ENCODE assay signal across 8 cellular contexts in genomic region chr3:194136519-194137313, GRCh38. TPM values are rescaled to one million over a fixed set of nuclear protein-coding genes. Genes with fewer than 3 reads are reported as not detected.
DNase-seq lines count a peak whose midpoint lies in the region; ATAC-seq and TF ChIP-seq lines count a peak whose summit lies in the region.

No MANE protein-coding gene starts in this region.

- POLR2A ChIA-PET in BJ (lab: Charles Lee) (no interaction called here), HEK293T (lab: Yijun Ruan, JAX) (interaction anchor here (0.7 to 5.1 kb wide), 25 partner anchors 12 to 356 kb away, joined by 3 to 43 read pairs (median 4); no protein-coding TSS in a partner anchor)

- TF ChIP-seq CTCF in BJ (IDR thresholded peaks at IDR 0.05; ENCODE audit: insufficient read depth, low read depth, low read length) (no peak), lower lobe of right lung (IDR thresholded peaks at IDR 0.05) (no peak), stomach (IDR thresholded peaks at IDR 0.05) (no peak)

- no peak for TF ChIP-seq POLR2A in stomach (IDR thresholded peaks at IDR 0.05)

- intact Hi-C loops in lower lobe of right lung (cut with DNase I), result loop anchor here (10.0 kb wide), 1 partner anchor 352 kb away; no protein-coding TSS in a partner anchor
- intact Hi-C loops in stomach (cut with DNase I; ENCODE audit: low total_unique reads), result loop anchor here (5.0 kb wide), 1 partner anchor 349 kb away; no protein-coding TSS in a partner anchor

- ATAC-seq in lower lobe of right lung (no peak), GM21619 (IDR thresholded peaks at IDR 0.05; ENCODE audit: unreplicated experiment) (no peak)

- H3K27me3 ChIP-seq in BJ (ENCODE audit: control insufficient read depth, insufficient read depth, low read length) (no peaks in the 10 kb centered on the region), lower lobe of right lung (ENCODE audit: low read depth) (peaks cover 4% of the 10 kb centered on the region), stomach (peaks cover 0 to 29% (median 0%) of the 10 kb centered on the region in 3 donors)

- H3K4me3 ChIP-seq in BJ (ENCODE audit: low read depth, low read length), result peak overlapping the region; percentile 44
- peak overlapping the region; percentile 72 for H3K4me3 ChIP-seq in lower lobe of right lung
- H3K4me3 ChIP-seq in stomach, result peak overlapping the region; percentile 62 to 72 (median 69)

- H3K36me3 ChIP-seq in BJ (ENCODE audit: control insufficient read depth, insufficient read depth, low read length), result no peaks in the 10 kb centered on the region
- no peaks in the 10 kb centered on the region for H3K36me3 ChIP-seq in lower lobe of right lung
- no peaks in the 10 kb centered on the region for H3K36me3 ChIP-seq in stomach

- 0 to 1% (median 1%) methylated on average over 43 of the region's 43 CpGs for WGBS in stomach, 5 donors

- H3K27ac ChIP-seq in lower lobe of right lung, result peak overlapping the region; percentile 92
- peak overlapping the region; percentile 90 to 99 (median 98) for H3K27ac ChIP-seq in stomach

- no peak for TF ChIP-seq EP300 in stomach (IDR thresholded peaks at IDR 0.05)

- no peaks in the 10 kb centered on the region for H3K9me3 ChIP-seq in lower lobe of right lung
- H3K9me3 ChIP-seq in stomach, result no peaks in the 10 kb centered on the region

- DNase-seq in BJ (ENCODE audit: low read depth) (peak; percentile 65), HEK293T (ENCODE audit: extremely low spot score) (no peak), T-helper 9 cell (peak; percentile 17), dermis blood vessel endothelial cell (peak; percentile 79), lower lobe of right lung (peak; percentile 61), stomach (peak; percentile 46)
- DNase-seq in activated CD4-positive, CD25-positive, alpha-beta regulatory T cell treated with anti-CD3 and anti-CD28 coated beads, Interleukin-2, amount 50 U/mL, for 72 hours, result no peak

- CTCF ChIA-PET in BJ (lab: Yijun Ruan, JAX), result interaction anchor here (0.6 to 6.0 kb wide), 9 partner anchors 11 to 360 kb away, joined by 3 to 38 read pairs (median 4); no protein-coding TSS in a partner anchor
- CTCF ChIA-PET in HEK293T (lab: Yijun Ruan, JAX), result interaction anchor here (0.6 to 1.5 kb wide), 5 partner anchors 117 to 529 kb away, joined by 3 to 5 read pairs (median 3); no protein-coding TSS in a partner anchor

- H3K4me1 ChIP-seq in lower lobe of right lung (peaks cover 53% of the 10 kb centered on the region), stomach (peaks cover 34 to 78% (median 73%) of the 10 kb centered on the region in 4 donors)

TF ChIP-seq in HEK293T, 16 proteins besides CTCF, POLR2A, EP300 and RAD21:
- TF ChIP-seq L3MBTL2 (conservative IDR thresholded peaks at IDR 0.05), result peak; percentile 81
- TF ChIP-seq ZNF384 (IDR thresholded peaks at IDR 0.05), result no peak

RNA-seq across cellular contexts. Expression of gene HES1, which starts 0.8 kb away (rescaled TPM):
- polyA plus RNA-seq in BJ (2011; rRNA removed), result 11.0 and 16.2 TPM in 2 replicates
- 15.2 and 16.9 TPM in 2 replicates for polyA minus RNA-seq in BJ (2011; rRNA and poly(A)+ RNA removed)
- total RNA-seq in dermis blood vessel endothelial cell, result 45.8 and 91.0 TPM in 2 replicates
- total RNA-seq in lower lobe of right lung, result 29.5 TPM
- total RNA-seq in stomach, result 100 to 1,000 TPM in 1 of 5 donors, 10 to 100 TPM in 3, 1 to 10 TPM in 1; 4.7 to 101 (median 43.1) TPM
- polyA plus RNA-seq in stomach, result 10 to 100 TPM; 20.5 to 54.5 (median 41.3) TPM

Comparison
In these comparisons a context has a peak if more than half of its experiments do, and no peak if none do; other contexts are left out.
1. DNase-seq: peak in BJ (single experiment), T-helper 9 cell (single experiment), dermis blood vessel endothelial cell (single experiment), lower lobe of right lung (single experiment) and stomach (single experiment); none in HEK293T (single experiment) and activated CD4-positive, CD25-positive, alpha-beta regulatory T cell treated with anti-CD3 and anti-CD28 coated beads, Interleukin-2, amount 50 U/mL, for 72 hours (single experiment).
2. Peak in every context shown above with its lines, with median percentiles within 50 percentile points of each other: H3K4me3 ChIP-seq.